Comparison of ENCODE assay signal across 1 cellular context in the genomic region with DNA sequence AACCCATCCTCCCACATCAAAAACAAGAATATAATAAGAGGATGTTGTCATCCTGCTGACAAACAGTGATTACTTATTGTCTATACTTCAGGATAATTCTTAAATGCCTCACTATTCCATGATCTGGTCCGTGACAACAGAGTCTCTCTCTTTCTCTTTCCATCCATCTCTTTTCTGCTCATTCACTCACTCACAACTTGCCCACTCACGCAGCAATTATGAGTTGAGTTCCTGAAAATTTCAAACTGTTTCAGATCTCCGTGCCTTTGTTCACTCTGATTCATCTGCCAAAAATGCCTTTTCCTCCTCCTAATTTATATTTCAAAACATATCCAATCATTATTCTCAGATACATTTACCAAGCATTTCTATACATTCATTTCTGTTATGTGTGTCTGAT.
TF ChIP-seq lines count a peak whose summit lies in the region.

No MANE protein-coding gene starts in this region.

TF ChIP-seq in IMR-90, 13 proteins besides CTCF, POLR2A, EP300 and RAD21:
- no peak for TF ChIP-seq NFE2L2 (IDR thresholded peaks at IDR 0.05; ENCODE audit: low read depth, low read length)
- TF ChIP-seq, protein P1, sequence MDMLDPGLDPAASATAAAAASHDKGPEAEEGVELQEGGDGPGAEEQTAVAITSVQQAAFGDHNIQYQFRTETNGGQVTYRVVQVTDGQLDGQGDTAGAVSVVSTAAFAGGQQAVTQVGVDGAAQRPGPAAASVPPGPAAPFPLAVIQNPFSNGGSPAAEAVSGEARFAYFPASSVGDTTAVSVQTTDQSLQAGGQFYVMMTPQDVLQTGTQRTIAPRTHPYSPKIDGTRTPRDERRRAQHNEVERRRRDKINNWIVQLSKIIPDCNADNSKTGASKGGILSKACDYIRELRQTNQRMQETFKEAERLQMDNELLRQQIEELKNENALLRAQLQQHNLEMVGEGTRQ (IDR thresholded peaks at IDR 0.05; ENCODE audit: low read depth, low read length): no peak
- no peak for TF ChIP-seq RCOR1 (IDR thresholded peaks at IDR 0.05; ENCODE audit: insufficient replicate concordance, low read length)
- no peak for TF ChIP-seq BHLHE40 (IDR thresholded peaks at IDR 0.05; ENCODE audit: low read depth, low read length)
- no peak for TF ChIP-seq SMC3 (IDR thresholded peaks at IDR 0.05; ENCODE audit: low read depth, low read length)
- TF ChIP-seq CHD1 (IDR thresholded peaks at IDR 0.05; ENCODE audit: low read depth, low read length): no peak
- no peak for TF ChIP-seq CEBPB (IDR thresholded peaks at IDR 0.05; ENCODE audit: low read depth, low read length)
- TF ChIP-seq ELK1 (IDR thresholded peaks at IDR 0.05; ENCODE audit: borderline replicate concordance, low read depth, low read length): no peak
- no peak for TF ChIP-seq RFX5 (IDR thresholded peaks at IDR 0.05; ENCODE audit: low read depth, low read length)
- no peak for TF ChIP-seq MAFK (IDR thresholded peaks at IDR 0.05; ENCODE audit: low read depth, low read length)
- no peak for TF ChIP-seq MXI1 (IDR thresholded peaks at IDR 0.05; ENCODE audit: borderline replicate concordance, low read depth, low read length)
